ENCODE assay signal across 18 cellular contexts in genomic region chr6:89662659-89663223, GRCh38. TPM values are rescaled to one million over a fixed set of nuclear protein-coding genes. Genes with fewer than 3 reads are reported as not detected.
DNase-seq lines count a peak whose midpoint lies in the region; ATAC-seq and TF ChIP-seq lines count a peak whose summit lies in the region.
"Had no signal": no experiment of that assay in that cellular context is flagged by ENCODE, and none has a peak within 500 bp of the region (broad histone marks: within the 10 kb centered on the region; RNA-seq: fewer than 3 reads in every experiment).

No MANE protein-coding gene starts in this region.

- DNase-seq in activated CD4-positive, alpha-beta T cell treated with anti-CD3 and anti-CD28 coated beads for 36 hours: no peak
- no peak for DNase-seq in activated CD4-positive, alpha-beta T cell treated with anti-CD3 and anti-CD28 coated beads for 48 hours
- no peak for DNase-seq in stimulated activated naive CD8-positive, alpha-beta T cell treated with anti-CD3 and anti-CD28 coated beads, Interleukin-15, amount 100 ng/mL, for 72 hours
- DNase-seq in stimulated activated naive CD8-positive, alpha-beta T cell treated with anti-CD3 and anti-CD28 coated beads, Interleukin-15, Interleukin-2, amounts not matched to agents 100 U/mL and 50 U/mL, for 24 hours: no peak
- DNase-seq in mucosa of descending colon: peak in 1 of 3 donors; percentile 68
- DNase-seq in adrenal gland: no peak
- no peak for DNase-seq in MG63
- DNase-seq in CD8-positive, alpha-beta memory T cell: no peak
- DNase-seq: BE2C, DND-41, GDM1, NCI-H1048, NCI-H510A treated with DMSO at 0.1 percent for 48 hours, NCI-H82, PC-9 had no signal

- CTCF ChIA-PET in activated CD4-positive, alpha-beta T cell treated with anti-CD3 and anti-CD28 coated beads for 36 hours (lab: Charles Lee): interaction anchor here (0.6 to 1.4 kb wide), 3 partner anchors 8 to 100 kb away, joined by 3 to 5 read pairs (median 4); no protein-coding TSS in a partner anchor
- CTCF ChIA-PET in CD8-positive, alpha-beta memory T cell (lab: Charles Lee): interaction anchor here (2.0 kb wide), 1 partner anchor 230 kb away, joined by 4 read pairs; no protein-coding TSS in a partner anchor

- peak overlapping the region; percentile 0 for H3K27ac Mint-ChIP-seq in activated CD4-positive, alpha-beta T cell treated with anti-CD3 and anti-CD28 coated beads for 36 hours
- peak overlapping the region; percentile 0 to 15 for H3K27ac Mint-ChIP-seq in stimulated activated naive CD8-positive, alpha-beta T cell treated with anti-CD3 and anti-CD28 coated beads, Interleukin-15, amount 100 ng/mL, for 72 hours
- H3K27ac Mint-ChIP-seq in CD8-positive, alpha-beta memory T cell: peak overlapping the region in 3 of 8 donors; percentile 7 to 81 (median 40)

- TF ChIP-seq CTCF in mucosa of descending colon (IDR thresholded peaks at IDR 0.05) (no peak), adrenal gland (IDR thresholded peaks at IDR 0.05) (no peak)

- 95 to 98% (median 98%) methylated on average over 4 of the region's 4 CpGs for WGBS in adrenal gland, 4 donors

- H3K27me3 ChIP-seq in adrenal gland: no peaks in the 10 kb centered on the region
- no peaks in the 10 kb centered on the region for H3K27me3 ChIP-seq in MG63
- no peaks in the 10 kb centered on the region for H3K27me3 ChIP-seq in CD8-positive, alpha-beta memory T cell (ENCODE audit: insufficient read depth, low read length, poor library complexity, severe bottlenecking)
- H3K27me3 ChIP-seq: BE2C had no signal

- no peaks in the 10 kb centered on the region for H3K9me3 Mint-ChIP-seq in activated CD4-positive, alpha-beta T cell treated with anti-CD3 and anti-CD28 coated beads for 36 hours (ENCODE audit: low read depth)
- no peaks in the 10 kb centered on the region for H3K9me3 Mint-ChIP-seq in stimulated activated naive CD8-positive, alpha-beta T cell treated with anti-CD3 and anti-CD28 coated beads, Interleukin-15, amount 100 ng/mL, for 72 hours
- H3K9me3 Mint-ChIP-seq in CD8-positive, alpha-beta memory T cell: no peaks in the 10 kb centered on the region

- intact Hi-C loops in activated CD4-positive, alpha-beta T cell treated with anti-CD3 and anti-CD28 coated beads for 36 hours (cut with DNase I, micrococcal nuclease): no loop called here
- intact Hi-C loops in mucosa of descending colon (cut with DNase I, micrococcal nuclease) (no loop called here), adrenal gland (cut with DNase I) (no loop called here)

- H3K36me3 ChIP-seq in mucosa of descending colon (ENCODE audit: low read depth) (no peaks in the 10 kb centered on the region), adrenal gland (replicated peaks in 1 of 2) (peaks cover 0 to 40% of the 10 kb centered on the region in 2 donors), MG63 (peaks cover 56% of the 10 kb centered on the region)
- H3K36me3 ChIP-seq in CD8-positive, alpha-beta memory T cell (ENCODE audit: insufficient read depth, low read length): peaks cover 40% of the 10 kb centered on the region

- no peak overlapping the region for H3K4me3 Mint-ChIP-seq in activated CD4-positive, alpha-beta T cell treated with anti-CD3 and anti-CD28 coated beads for 36 hours
- no peak overlapping the region for H3K4me3 Mint-ChIP-seq in stimulated activated naive CD8-positive, alpha-beta T cell treated with anti-CD3 and anti-CD28 coated beads, Interleukin-15, amount 100 ng/mL, for 72 hours
- H3K4me3 Mint-ChIP-seq in CD8-positive, alpha-beta memory T cell: peak overlapping the region in 1 of 7 donors; percentile 19

- H3K4me1 ChIP-seq in mucosa of descending colon (ENCODE audit: low read depth): no peaks in the 10 kb centered on the region
- no peaks in the 10 kb centered on the region for H3K4me1 ChIP-seq in adrenal gland (replicated peaks in 1 of 2)
- no peaks in the 10 kb centered on the region for H3K4me1 ChIP-seq in CD8-positive, alpha-beta memory T cell (ENCODE audit: insufficient read depth, low read length)
- H3K4me1 ChIP-seq: BE2C had no signal

- no peak overlapping the region for H3K27ac ChIP-seq in adrenal gland
- H3K27ac ChIP-seq in CD8-positive, alpha-beta memory T cell (ENCODE audit: low read depth, low read length): no peak overlapping the region
- H3K27ac ChIP-seq: 22Rv1, KMS-11, PC-9 had no signal

- H3K4me3 ChIP-seq in mucosa of descending colon: no peak overlapping the region
- H3K4me3 ChIP-seq in adrenal gland: no peak overlapping the region
- no peak overlapping the region for H3K4me3 ChIP-seq in MG63
- H3K4me3 ChIP-seq in CD8-positive, alpha-beta memory T cell (ENCODE audit: low read length): no peak overlapping the region
- H3K4me3 ChIP-seq: PC-9 had no signal

- peaks cover 41% of the 10 kb centered on the region for H3K36me3 Mint-ChIP-seq in activated CD4-positive, alpha-beta T cell treated with anti-CD3 and anti-CD28 coated beads for 36 hours (ENCODE audit: low read depth)
- peaks cover 13 to 83% (median 27%) of the 10 kb centered on the region in 3 donors for H3K36me3 Mint-ChIP-seq in CD8-positive, alpha-beta memory T cell

- H3K27me3 Mint-ChIP-seq in activated CD4-positive, alpha-beta T cell treated with anti-CD3 and anti-CD28 coated beads for 36 hours: no peaks in the 10 kb centered on the region
- H3K27me3 Mint-ChIP-seq in stimulated activated naive CD8-positive, alpha-beta T cell treated with anti-CD3 and anti-CD28 coated beads, Interleukin-15, amount 100 ng/mL, for 72 hours: no peaks in the 10 kb centered on the region
- no peaks in the 10 kb centered on the region for H3K27me3 Mint-ChIP-seq in CD8-positive, alpha-beta memory T cell

- no peak for TF ChIP-seq POLR2A in adrenal gland (IDR thresholded peaks at IDR 0.05)

- ATAC-seq in activated CD4-positive, alpha-beta T cell treated with anti-CD3 and anti-CD28 coated beads for 36 hours: no peak
- ATAC-seq in stimulated activated naive CD8-positive, alpha-beta T cell treated with anti-CD3 and anti-CD28 coated beads, Interleukin-15, amount 100 ng/mL, for 72 hours: no peak
- no peak for ATAC-seq in stimulated activated naive CD8-positive, alpha-beta T cell treated with anti-CD3 and anti-CD28 coated beads, Interleukin-15, Interleukin-2, amounts not matched to agents 100 U/mL and 50 U/mL, for 24 hours
- peak; percentile 99 for ATAC-seq in mucosa of descending colon
- ATAC-seq: HCT116 had no signal

- POLR2A ChIA-PET in activated CD4-positive, alpha-beta T cell treated with anti-CD3 and anti-CD28 coated beads for 36 hours (lab: Charles Lee): no interaction called here
- POLR2A ChIA-PET in CD8-positive, alpha-beta memory T cell (lab: Charles Lee): no interaction called here

- no peaks in the 10 kb centered on the region for H3K4me1 Mint-ChIP-seq in activated CD4-positive, alpha-beta T cell treated with anti-CD3 and anti-CD28 coated beads for 36 hours
- no peaks in the 10 kb centered on the region for H3K4me1 Mint-ChIP-seq in stimulated activated naive CD8-positive, alpha-beta T cell treated with anti-CD3 and anti-CD28 coated beads, Interleukin-15, amount 100 ng/mL, for 72 hours
- no peaks in the 10 kb centered on the region for H3K4me1 Mint-ChIP-seq in CD8-positive, alpha-beta memory T cell

- H3K9me3 ChIP-seq in mucosa of descending colon (no peaks in the 10 kb centered on the region), adrenal gland (replicated peaks in 1 of 3) (no peaks in the 10 kb centered on the region), MG63 (no peaks in the 10 kb centered on the region)
- no peaks in the 10 kb centered on the region for H3K9me3 ChIP-seq in CD8-positive, alpha-beta memory T cell (ENCODE audit: low read length)
- H3K9me3 ChIP-seq: BE2C had no signal

RNA-seq across cellular contexts. Expression of gene LYRM2, which starts 24.2 kb away (rescaled TPM):
- 10 to 100 TPM; 24.5 to 27.9 TPM for total RNA-seq in activated CD4-positive, alpha-beta T cell treated with anti-CD3 and anti-CD28 coated beads for 36 hours
- total RNA-seq in mucosa of descending colon (10 to 100 TPM; 33.9 to 36.0 (median 35.9) TPM), adrenal gland (10 to 100 TPM; 22.7 to 68.2 (median 40.3) TPM)
- 10 to 100 TPM; 10.2 to 97.7 (median 14.7) TPM for polyA plus RNA-seq in adrenal gland
- 7.1 and 28.4 TPM in 2 replicates for total RNA-seq in MG63 (2014; rRNA removed; shearing (Covaris generic); ENCODE audit: low replicate concordance)
- 10 to 100 TPM; 42.8 to 46.2 TPM for total RNA-seq in CD8-positive, alpha-beta memory T cell
- polyA plus RNA-seq in CD8-positive, alpha-beta memory T cell: 85.6 TPM
